ENCODE assay signal across 8 cellular contexts in the genomic region with DNA sequence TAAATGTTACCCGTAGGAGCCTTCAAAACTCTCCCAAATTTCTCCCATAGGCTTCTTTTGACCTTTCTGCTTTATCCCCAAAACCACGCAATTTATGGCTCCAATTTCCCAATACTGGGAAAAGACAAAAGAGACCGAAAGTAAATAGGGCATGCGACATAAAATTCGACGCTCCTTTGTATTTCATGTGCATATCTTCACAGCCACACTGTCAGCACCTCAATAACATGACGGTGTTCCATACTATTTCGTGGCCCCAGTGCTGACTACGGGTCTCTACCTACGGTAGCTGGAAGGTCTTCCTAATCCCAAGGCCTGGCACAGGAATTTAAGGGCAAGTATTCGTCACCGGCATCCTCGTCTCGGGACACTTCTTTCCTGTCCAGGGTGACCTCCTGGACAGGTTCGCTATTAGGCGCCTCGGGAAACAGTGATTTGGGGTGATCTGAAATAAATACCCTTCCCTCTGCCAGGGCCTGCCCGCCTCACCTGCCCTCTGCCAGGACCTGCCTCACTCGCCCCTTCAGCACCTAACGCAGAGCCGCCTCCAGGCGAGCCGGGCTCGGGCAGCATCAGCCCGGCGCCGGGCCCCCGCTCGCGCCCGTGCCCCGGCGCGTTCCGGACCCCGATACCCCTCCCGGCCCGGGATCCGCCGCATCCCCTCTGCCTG. TPM values are rescaled to one million over a fixed set of nuclear protein-coding genes. Genes with fewer than 3 reads are reported as not detected.
DNase-seq lines count a peak whose midpoint lies in the region; ATAC-seq and TF ChIP-seq lines count a peak whose summit lies in the region.

No MANE protein-coding gene starts in this region.

- peak overlapping the region; percentile 89 for H3K9ac ChIP-seq in endocrine pancreas (ENCODE audit: control insufficient read depth, insufficient read depth, low read length)

- H3K4me1 ChIP-seq in endocrine pancreas (ENCODE audit: control insufficient read depth, insufficient read depth, low read length) (no peaks in the 10 kb centered on the region), mucosa of descending colon (ENCODE audit: low read depth) (peaks cover 4% of the 10 kb centered on the region)

- intact Hi-C loops in mucosa of descending colon (cut with DNase I, micrococcal nuclease) = no loop called here

- H3K9me3 ChIP-seq in endocrine pancreas (ENCODE audit: control insufficient read depth, low read length) (no peaks in the 10 kb centered on the region), mucosa of descending colon (no peaks in the 10 kb centered on the region)

- H3K36me3 ChIP-seq in endocrine pancreas (ENCODE audit: control insufficient read depth, insufficient read depth, low read length) (no peaks in the 10 kb centered on the region), mucosa of descending colon (ENCODE audit: low read depth) (no peaks in the 10 kb centered on the region)

- DNase-seq in A172 (ENCODE audit: low spot score) (peak; percentile 18), NCI-H510A (lab: John Stamatoyannopoulos, UW) (peak; percentile 63), mucosa of descending colon (peak; percentile 64 to 83 (median 69))
- DNase-seq in activated CD8-positive, alpha-beta memory T cell treated with anti-CD3 and anti-CD28 coated beads for 24 hours = peak; percentile 86
- DNase-seq in stimulated activated CD8-positive, alpha-beta memory T cell treated with anti-CD3 and anti-CD28 coated beads, Interleukin-4, amount 100 ng/mL, for 1 hour (ENCODE audit: low read depth in 2 of 2, low spot score in 1 of 2) = peak; percentile 28 to 43

- H3K27me3 ChIP-seq in endocrine pancreas (ENCODE audit: control insufficient read depth, insufficient read depth, low read length) = no peaks in the 10 kb centered on the region

- H3K4me3 ChIP-seq in endocrine pancreas (ENCODE audit: control insufficient read depth, insufficient read depth, low read length) = peak overlapping the region; percentile 90
- H3K4me3 ChIP-seq in mucosa of descending colon = peak overlapping the region; percentile 58

- TF ChIP-seq CTCF in mucosa of descending colon (IDR thresholded peaks at IDR 0.05) = no peak

- ATAC-seq in GM18517 (IDR thresholded peaks at IDR 0.05; ENCODE audit: unreplicated experiment) (peak; percentile 48), HG03045 (IDR thresholded peaks at IDR 0.05; ENCODE audit: unreplicated experiment) (peak; percentile 57), mucosa of descending colon (peak; percentile 79)

RNA-seq across cellular contexts. Expression of a gene that starts 0.7 kb away (rescaled TPM):
- 7.7 and 11.1 TPM in 2 replicates for total RNA-seq in A172 (2014; rRNA removed; shearing (Covaris generic))
- 1 to 10 TPM; 4.8 to 8.8 (median 7.2) TPM for total RNA-seq in mucosa of descending colon

Comparison
In these comparisons a context has a peak if more than half of its experiments do, and no peak if none do; other contexts are left out.
1. Peak in every context shown above with its lines: DNase-seq, ATAC-seq and H3K4me3 ChIP-seq.
2. DNase-seq: peak in every context shown above with its lines; median percentile 86 in activated CD8-positive, alpha-beta memory T cell treated with anti-CD3 and anti-CD28 coated beads for 24 hours; 69 in mucosa of descending colon; 63 in NCI-H510A; 36 in stimulated activated CD8-positive, alpha-beta memory T cell treated with anti-CD3 and anti-CD28 coated beads, Interleukin-4, amount 100 ng/mL, for 1 hour; 18 in A172.